20 cellular contexts compared by ENCODE assay signal in the genomic region with DNA sequence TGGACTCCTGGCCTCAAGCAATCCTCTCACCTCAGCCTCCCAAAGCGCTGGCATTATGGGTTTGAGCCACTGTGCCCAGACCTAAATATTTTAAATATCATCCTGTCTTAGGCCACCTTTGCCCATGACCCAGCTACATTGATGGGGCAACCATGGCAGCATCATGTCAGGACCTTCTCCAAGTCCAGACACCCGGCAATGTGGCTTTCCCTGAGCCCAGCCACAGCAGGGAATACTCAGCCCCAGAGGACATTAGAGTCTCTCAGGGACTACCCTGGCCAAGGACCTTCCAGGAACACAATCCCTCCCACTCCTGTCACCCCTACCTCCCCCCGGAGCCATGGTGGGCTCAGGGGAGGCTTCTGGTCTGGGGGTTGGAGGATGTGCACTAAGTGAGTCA.
"Had no signal": no experiment of that assay in that cellular context is flagged by ENCODE, and none has a peak within 500 bp of the region (broad histone marks: within the 10 kb centered on the region; RNA-seq: fewer than 3 reads in every experiment).

No MANE protein-coding gene starts in this region.

- H3K27ac Mint-ChIP-seq: activated CD4-positive, alpha-beta T cell treated with anti-CD3 and anti-CD28 coated beads, Interleukin-2, amount 10 ng/mL, durations not matched to agents 7 days and 5 days; activated CD8-positive, alpha-beta T cell treated with anti-CD3 and anti-CD28 coated beads, Interleukin-2, amount 10 ng/mL, durations not matched to agents 7 days and 5 days; activated naive CD4-positive, alpha-beta T cell treated with anti-CD3 and anti-CD28 coated beads, Interleukin-2, amount 10 ng/mL, durations not matched to agents 7 days and 5 days; activated naive CD8-positive, alpha-beta T cell treated with anti-CD3 and anti-CD28 coated beads, Interleukin-2, amount 50 U/mL, for 24 hours had no signal

- H3K4me3 Mint-ChIP-seq: activated CD4-positive, alpha-beta T cell treated with anti-CD3 and anti-CD28 coated beads, Interleukin-2, amount 10 ng/mL, durations not matched to agents 7 days and 5 days; activated CD8-positive, alpha-beta T cell treated with anti-CD3 and anti-CD28 coated beads, Interleukin-2, amount 10 ng/mL, durations not matched to agents 7 days and 5 days; activated naive CD4-positive, alpha-beta T cell treated with anti-CD3 and anti-CD28 coated beads, Interleukin-2, amount 10 ng/mL, durations not matched to agents 7 days and 5 days; activated naive CD8-positive, alpha-beta T cell treated with anti-CD3 and anti-CD28 coated beads, Interleukin-2, amount 50 U/mL, for 24 hours; activated T-cell treated with anti-CD3 and anti-CD28 coated beads, Interleukin-2, amount 50 U/mL, for 4 hours; central memory CD8-positive, alpha-beta T cell; stimulated activated naive B cell treated with anti-CD40 and anti-IgM and Interleukin-4, amounts not matched to agents 10 μg/mL and 1 μg/mL and 100 μg/mL, for 72 hours had no signal

- H3K4me3 ChIP-seq: coronary artery, gastroesophageal sphincter, prostate gland, thoracic aorta had no signal

- H3K27me3 Mint-ChIP-seq: activated naive CD8-positive, alpha-beta T cell treated with anti-CD3 and anti-CD28 coated beads, Interleukin-2, amount 50 U/mL, for 24 hours; central memory CD8-positive, alpha-beta T cell had no signal

- H3K9me3 ChIP-seq: gastroesophageal sphincter, heart left ventricle, prostate gland, thoracic aorta had no signal

- ATAC-seq: activated CD8-positive, alpha-beta T cell treated with anti-CD3 and anti-CD28 coated beads, Interleukin-2, amount 10 ng/mL, durations not matched to agents 7 days and 5 days; activated naive CD8-positive, alpha-beta T cell treated with anti-CD3 and anti-CD28 coated beads, Interleukin-2, amount 50 U/mL, for 24 hours; activated T-cell treated with anti-CD3 and anti-CD28 coated beads, Interleukin-2, amount 50 U/mL, for 4 hours; gastroesophageal sphincter; stimulated activated naive B cell treated with anti-CD40 and anti-IgM and Interleukin-4, amounts not matched to agents 10 μg/mL and 1 μg/mL and 100 μg/mL, for 72 hours had no signal

- H3K36me3 ChIP-seq: brain microvascular endothelial cell, gastroesophageal sphincter, heart left ventricle, prostate gland, thoracic aorta had no signal

- H3K9me3 Mint-ChIP-seq: activated CD4-positive, alpha-beta T cell treated with anti-CD3 and anti-CD28 coated beads, Interleukin-2, amount 10 ng/mL, durations not matched to agents 7 days and 5 days; activated naive CD4-positive, alpha-beta T cell treated with anti-CD3 and anti-CD28 coated beads, Interleukin-2, amount 10 ng/mL, durations not matched to agents 7 days and 5 days; activated naive CD8-positive, alpha-beta T cell treated with anti-CD3 and anti-CD28 coated beads, Interleukin-2, amount 50 U/mL, for 24 hours; activated T-cell treated with anti-CD3 and anti-CD28 coated beads, Interleukin-2, amount 50 U/mL, for 4 hours; central memory CD8-positive, alpha-beta T cell had no signal

- H3K36me3 Mint-ChIP-seq: activated naive CD4-positive, alpha-beta T cell treated with anti-CD3 and anti-CD28 coated beads, Interleukin-2, amount 10 ng/mL, durations not matched to agents 7 days and 5 days; stimulated activated naive B cell treated with anti-CD40 and anti-IgM and Interleukin-4, amounts not matched to agents 10 μg/mL and 1 μg/mL and 100 μg/mL, for 72 hours had no signal

- FAIRE-seq: small intestine, urothelium cell line had no signal

- H3K27ac ChIP-seq: brain microvascular endothelial cell, coronary artery, gastroesophageal sphincter, prostate gland, thoracic aorta had no signal

- DNase-seq: activated CD4-positive, alpha-beta T cell treated with anti-CD3 and anti-CD28 coated beads, Interleukin-2, amount 10 ng/mL, durations not matched to agents 7 days and 5 days; activated CD8-positive, alpha-beta T cell treated with anti-CD3 and anti-CD28 coated beads, Interleukin-2, amount 10 ng/mL, durations not matched to agents 7 days and 5 days; activated effector memory CD4-positive, alpha-beta T cell treated with Interleukin-2 at 50 U/mL for 16 hours; activated naive CD4-positive, alpha-beta T cell treated with anti-CD3 and anti-CD28 coated beads, Interleukin-2, amount 10 ng/mL, durations not matched to agents 7 days and 5 days; activated naive CD8-positive, alpha-beta T cell treated with anti-CD3 and anti-CD28 coated beads, Interleukin-2, amount 50 U/mL, for 24 hours; activated T-cell treated with anti-CD3 and anti-CD28 coated beads, Interleukin-2, amount 50 U/mL, for 4 hours; anterior cingulate cortex; brain microvascular endothelial cell; nephron progenitor cell; occipital lobe; small intestine; stimulated activated CD4-positive, alpha-beta T cell treated with anti-CD3 and anti-CD28 coated beads, Interleukin-4, amount 100 ng/mL, for 24 hours; stimulated activated naive B cell treated with anti-CD40 and anti-IgM and Interleukin-4, amounts not matched to agents 10 μg/mL and 1 μg/mL and 100 μg/mL, for 72 hours had no signal

- H3K4me1 ChIP-seq: prostate gland had no signal
